14 cellular contexts compared by ENCODE assay signal in genomic region chr17:34990921-34991365, GRCh38. TPM values are rescaled to one million over a fixed set of nuclear protein-coding genes. Genes with fewer than 3 reads are reported as not detected.
DNase-seq lines count a peak whose midpoint lies in the region; ATAC-seq and TF ChIP-seq lines count a peak whose summit lies in the region.
"Had no signal": no experiment of that assay in that cellular context is flagged by ENCODE, and none has a peak within 500 bp of the region (broad histone marks: within the 10 kb centered on the region; RNA-seq: fewer than 3 reads in every experiment).

No MANE protein-coding gene starts in this region.

- H3K27me3 ChIP-seq in HL-60 (ENCODE audit: insufficient read depth, poor library complexity, severe bottlenecking), result no peaks in the 10 kb centered on the region
- no peaks in the 10 kb centered on the region for H3K27me3 ChIP-seq in lung (ENCODE audit: control insufficient read depth, insufficient read depth)
- H3K27me3 ChIP-seq: BE2C, dorsolateral prefrontal cortex, foreskin keratinocyte had no signal

- ATAC-seq in lung (ENCODE audit: insufficient read depth, low FRiP score) (peak; percentile 11), GM21528 (IDR thresholded peaks at IDR 0.05; ENCODE audit: low FRiP score, unreplicated experiment) (no peak), HG02571 (IDR thresholded peaks at IDR 0.05; ENCODE audit: unreplicated experiment) (no peak)
- ATAC-seq: foreskin keratinocyte had no signal

- peaks cover 0 to 4% of the 10 kb centered on the region in 2 donors for H3K4me1 ChIP-seq in lung (ENCODE audit: control insufficient read depth in 2 of 2, insufficient read depth in 2 of 2, low read length in 2 of 2)
- H3K4me1 ChIP-seq: BE2C, foreskin keratinocyte had no signal

- H3K9me3 ChIP-seq in lung (ENCODE audit: control insufficient read depth in 2 of 2, insufficient read depth in 1 of 2, low read length in 1 of 2), result no peaks in the 10 kb centered on the region
- H3K9me3 ChIP-seq: BE2C had no signal

- no peak for TF ChIP-seq CTCF in AG10803 (conservative IDR thresholded peaks at IDR 0.05; ENCODE audit: low read length)
- no peak for TF ChIP-seq CTCF in HL-60 (IDR thresholded peaks at IDR 0.05; ENCODE audit: insufficient read depth, low read length)
- no peak for TF ChIP-seq CTCF in lung (IDR thresholded peaks at IDR 0.05; ENCODE audit: control extremely low read depth, extremely low read depth)

- 28 to 48% methylated on average over 6 of the region's 6 CpGs for WGBS in lung, 2 donors

- intact Hi-C loops in posterior vena cava (cut with DNase I), result loop anchor here in 1 of 2 donors (10.0 kb wide), 1 partner anchor 124 kb away; the partner anchor contains the start of gene RAD51D

- no peak overlapping the region for H3K4me3 ChIP-seq in AG10803 (ENCODE audit: low read length)
- no peak overlapping the region for H3K4me3 ChIP-seq in HL-60 (replicated peaks; ENCODE audit: insufficient read depth, low read length)
- H3K4me3 ChIP-seq in lung, result no peak overlapping the region
- H3K4me3 ChIP-seq: dorsolateral prefrontal cortex had no signal

- peaks cover 37% of the 10 kb centered on the region in 2 donors for H3K36me3 ChIP-seq in lung (ENCODE audit: control insufficient read depth in 2 of 2, insufficient read depth in 2 of 2, low read length in 2 of 2)

- peak overlapping the region; percentile 92 for H3K27ac ChIP-seq in HL-60 (replicated peaks)
- H3K27ac ChIP-seq in lung (ENCODE audit: low read depth in 1 of 2, low read length in 1 of 2), result no peak overlapping the region
- H3K27ac ChIP-seq: dorsolateral prefrontal cortex, foreskin keratinocyte had no signal

- peak; percentile 12 for DNase-seq in AG10803 (ENCODE audit: low read depth)
- peak; percentile 38 to 68 for DNase-seq in HL-60 (ENCODE audit: low read depth in 1 of 2, low spot score in 1 of 2)
- peak; percentile 37 for DNase-seq in SIG-M5 (lab: John Stamatoyannopoulos, UW)
- no peak for DNase-seq in lung (ENCODE audit: low spot score)
- no peak for DNase-seq in posterior vena cava (ENCODE audit: low spot score)
- DNase-seq in NCI-H146 treated with DMSO at 0.1 percent for 48 hours (lab: John Stamatoyannopoulos, UW; ENCODE audit: unreplicated experiment), result no peak
- DNase-seq: BE2C, dorsolateral prefrontal cortex, foreskin keratinocyte, KBM-7, NCI-H446, SHP77 had no signal

RNA-seq across cellular contexts. Expression of gene LIG3, which starts 10.6 kb away (rescaled TPM):
- total RNA-seq in lung (10 to 100 TPM; 35.1 to 40.9 TPM), posterior vena cava (10 to 100 TPM; 27.3 to 34.3 TPM)
- 10 to 100 TPM in 1 of 2 donors, 1 to 10 TPM in 1; 6.2 to 17.1 TPM for polyA plus RNA-seq in lung

RNA-seq across cellular contexts. Expression of gene ZNF830, which starts 29.6 kb away (rescaled TPM):
- 10 to 100 TPM; 13.1 to 13.2 TPM for total RNA-seq in lung
- polyA plus RNA-seq in lung, result 10 to 100 TPM in 1 of 2 donors, 1 to 10 TPM in 1; 7.8 to 10.5 TPM
- 10 to 100 TPM; 10.7 to 11.1 TPM for total RNA-seq in posterior vena cava

RNA-seq across cellular contexts. Expression of gene CCT6B, which starts 29.7 kb away (rescaled TPM):
- 1 to 10 TPM; 3.0 to 3.6 TPM for total RNA-seq in lung
- 1 to 10 TPM in 1 of 2 donors, under 1 TPM in 1; 0.95 to 1.5 TPM for polyA plus RNA-seq in lung
- 1 to 10 TPM; 1.8 to 2.4 TPM for total RNA-seq in posterior vena cava

Comparison
In these comparisons a context has a peak if more than half of its experiments do, and no peak if none do; other contexts are left out.
1. DNase-seq: peak in AG10803 (single experiment), HL-60 (2 of 2) and SIG-M5 (single experiment); none in lung (single experiment), posterior vena cava (single experiment) and NCI-H146 treated with DMSO at 0.1 percent for 48 hours (single experiment).